1 cellular context compared by ENCODE assay signal in genomic region chr1:162905759-162906158, GRCh38.
TF ChIP-seq lines count a peak whose summit lies in the region.

No MANE protein-coding gene starts in this region.

TF ChIP-seq in HEK293, 187 proteins besides CTCF, POLR2A, EP300 and RAD21 (continued from another document):
- TF ChIP-seq, protein P1, sequence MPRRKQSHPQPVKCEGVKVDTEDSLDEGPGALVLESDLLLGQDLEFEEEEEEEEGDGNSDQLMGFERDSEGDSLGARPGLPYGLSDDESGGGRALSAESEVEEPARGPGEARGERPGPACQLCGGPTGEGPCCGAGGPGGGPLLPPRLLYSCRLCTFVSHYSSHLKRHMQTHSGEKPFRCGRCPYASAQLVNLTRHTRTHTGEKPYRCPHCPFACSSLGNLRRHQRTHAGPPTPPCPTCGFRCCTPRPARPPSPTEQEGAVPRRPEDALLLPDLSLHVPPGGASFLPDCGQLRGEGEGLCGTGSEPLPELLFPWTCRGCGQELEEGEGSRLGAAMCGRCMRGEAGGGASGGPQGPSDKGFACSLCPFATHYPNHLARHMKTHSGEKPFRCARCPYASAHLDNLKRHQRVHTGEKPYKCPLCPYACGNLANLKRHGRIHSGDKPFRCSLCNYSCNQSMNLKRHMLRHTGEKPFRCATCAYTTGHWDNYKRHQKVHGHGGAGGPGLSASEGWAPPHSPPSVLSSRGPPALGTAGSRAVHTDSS (tag by site-specific recombination; IDR thresholded peaks at IDR 0.05) = peak; percentile 44; the same call in 1 of the 2 replicates
- TF ChIP-seq, protein P2, sequence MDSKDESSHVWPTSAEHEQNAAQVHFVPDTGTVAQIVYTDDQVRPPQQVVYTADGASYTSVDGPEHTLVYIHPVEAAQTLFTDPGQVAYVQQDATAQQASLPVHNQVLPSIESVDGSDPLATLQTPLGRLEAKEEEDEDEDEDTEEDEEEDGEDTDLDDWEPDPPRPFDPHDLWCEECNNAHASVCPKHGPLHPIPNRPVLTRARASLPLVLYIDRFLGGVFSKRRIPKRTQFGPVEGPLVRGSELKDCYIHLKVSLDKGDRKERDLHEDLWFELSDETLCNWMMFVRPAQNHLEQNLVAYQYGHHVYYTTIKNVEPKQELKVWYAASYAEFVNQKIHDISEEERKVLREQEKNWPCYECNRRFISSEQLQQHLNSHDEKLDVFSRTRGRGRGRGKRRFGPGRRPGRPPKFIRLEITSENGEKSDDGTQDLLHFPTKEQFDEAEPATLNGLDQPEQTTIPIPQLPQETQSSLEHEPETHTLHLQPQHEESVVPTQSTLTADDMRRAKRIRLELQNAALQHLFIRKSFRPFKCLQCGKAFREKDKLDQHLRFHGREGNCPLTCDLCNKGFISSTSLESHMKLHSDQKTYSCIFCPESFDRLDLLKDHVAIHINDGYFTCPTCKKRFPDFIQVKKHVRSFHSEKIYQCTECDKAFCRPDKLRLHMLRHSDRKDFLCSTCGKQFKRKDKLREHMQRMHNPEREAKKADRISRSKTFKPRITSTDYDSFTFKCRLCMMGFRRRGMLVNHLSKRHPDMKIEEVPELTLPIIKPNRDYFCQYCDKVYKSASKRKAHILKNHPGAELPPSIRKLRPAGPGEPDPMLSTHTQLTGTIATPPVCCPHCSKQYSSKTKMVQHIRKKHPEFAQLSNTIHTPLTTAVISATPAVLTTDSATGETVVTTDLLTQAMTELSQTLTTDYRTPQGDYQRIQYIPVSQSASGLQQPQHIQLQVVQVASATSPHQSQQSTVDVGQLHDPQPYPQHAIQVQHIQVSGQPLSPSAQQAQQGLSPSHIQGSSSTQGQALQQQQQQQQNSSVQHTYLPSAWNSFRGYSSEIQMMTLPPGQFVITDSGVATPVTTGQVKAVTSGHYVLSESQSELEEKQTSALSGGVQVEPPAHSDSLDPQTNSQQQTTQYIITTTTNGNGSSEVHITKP (tag by site-specific recombination; IDR thresholded peaks at IDR 0.05) = peak; percentile 85
- TF ChIP-seq ZNF174 (tag by site-specific recombination; IDR thresholded peaks at IDR 0.05) (no peak), PRDM1 (tag by site-specific recombination; IDR thresholded peaks at IDR 0.05) (no peak), ZNF169 (tag by site-specific recombination; IDR thresholded peaks at IDR 0.05) (no peak), GLI2 (tag by site-specific recombination; IDR thresholded peaks at IDR 0.05; ENCODE audit: borderline replicate concordance, low read depth) (peak; percentile 75), ZNF335 (tag by site-specific recombination; conservative IDR thresholded peaks at IDR 0.05) (0 out of 2 replicates have a peak, but pooled peaks have one; percentile 14), ZNF416 (tag by site-specific recombination; IDR thresholded peaks at IDR 0.05) (no peak), ZNF629 (tag by site-specific recombination; IDR thresholded peaks at IDR 0.05) (peak; percentile 60), ZNF184 (tag by site-specific recombination; IDR thresholded peaks at IDR 0.05) (peak; percentile 27; the same call in 1 of the 2 replicates), ZFHX2 (tag by site-specific recombination; conservative IDR thresholded peaks at IDR 0.05) (0 out of 2 replicates have a peak, but pooled peaks have one; percentile 15), SP7 (tag by site-specific recombination; IDR thresholded peaks at IDR 0.05) (0 out of 2 replicates have a peak, but pooled peaks have one; percentile 14), YY2 (tag by site-specific recombination; IDR thresholded peaks at IDR 0.05) (no peak), ZFP69B (tag by site-specific recombination; IDR thresholded peaks at IDR 0.05) (0 out of 2 replicates have a peak, but pooled peaks have one; percentile 15)
